ENCODE assay signal across 1 cellular context in the genomic region with DNA sequence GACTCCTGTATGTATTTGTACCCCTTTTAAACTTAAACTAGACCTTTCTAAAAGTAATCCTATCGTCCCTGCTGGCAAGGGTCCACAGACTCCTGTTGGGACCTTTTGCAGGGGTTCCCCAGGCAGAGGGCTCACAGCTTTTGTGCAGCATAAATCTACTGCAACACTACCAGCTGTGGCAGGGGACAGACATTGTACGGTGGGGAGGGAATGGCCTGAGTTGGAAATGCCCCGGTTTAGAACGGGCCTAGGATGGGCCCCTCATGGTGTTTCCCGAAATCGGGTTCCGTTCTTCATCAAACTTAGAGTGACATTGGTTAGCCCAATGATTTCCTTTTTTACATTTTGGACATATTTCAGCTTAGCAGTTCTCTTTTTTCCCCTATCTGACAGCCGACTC.
A peak's percentile ranks its signal among the peaks of the same experiment; 100 is the strongest.
TF ChIP-seq lines count a peak whose summit lies in the region.

No MANE protein-coding gene starts in this region.

TF ChIP-seq in K562, 482 proteins besides CTCF, POLR2A, EP300 and RAD21:
- no peak for TF ChIP-seq DMBX1 (CRISPR knock-in tag; IDR thresholded peaks at IDR 0.05; ENCODE audit: borderline replicate concordance)
- no peak for TF ChIP-seq L3MBTL2 (IDR thresholded peaks at IDR 0.05)
- TF ChIP-seq EZH2 (IDR thresholded peaks at IDR 0.05; ENCODE audit: borderline replicate concordance, low read depth, low read length) = 0 out of 2 replicates have a peak, but pooled peaks have one; percentile 30
- TF ChIP-seq U2AF1 (optimal IDR thresholded peaks at IDR 0.05; ENCODE audit: low read depth, low read length) = no peak
- TF ChIP-seq RUNX1 (IDR thresholded peaks at IDR 0.05; ENCODE audit: low read depth) = no peak
- no peak for TF ChIP-seq TBL1XR1 (IDR thresholded peaks at IDR 0.05; ENCODE audit: low read length in 2 of 2)
- no peak for TF ChIP-seq THRAP3 (IDR thresholded peaks at IDR 0.05; ENCODE audit: borderline replicate concordance)
